ENCODE assay signal across 13 cellular contexts in the genomic region with DNA sequence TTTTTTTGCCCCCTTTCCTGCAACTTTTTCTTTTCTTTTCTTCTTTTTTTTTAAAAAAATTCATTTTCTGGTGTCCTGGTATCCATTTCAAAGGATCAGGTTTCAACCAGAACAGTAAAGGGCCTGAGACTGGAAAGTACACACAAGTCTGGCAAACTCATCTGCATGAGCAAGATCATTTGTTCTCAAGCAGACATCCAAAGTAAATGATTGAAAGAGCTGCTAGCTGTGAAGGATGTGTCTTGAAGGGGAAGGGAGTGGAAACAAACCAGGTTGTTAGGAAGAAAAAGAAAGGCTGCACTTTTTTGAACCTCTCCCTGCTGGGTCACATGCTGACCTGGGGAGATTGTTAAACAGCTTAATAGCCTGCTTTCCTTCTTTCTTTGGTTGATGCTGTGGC. TPM values are rescaled to one million over a fixed set of nuclear protein-coding genes. Genes with fewer than 3 reads are reported as not detected.
A peak's percentile ranks its signal among the peaks of the same experiment; 100 is the strongest.
DNase-seq lines count a peak whose midpoint lies in the region; FAIRE-seq and TF ChIP-seq lines count a peak whose summit lies in the region.
"Had no signal": no experiment of that assay in that cellular context is flagged by ENCODE, and none has a peak within 500 bp of the region (broad histone marks: within the 10 kb centered on the region; RNA-seq: fewer than 3 reads in every experiment).

No MANE protein-coding gene starts in this region.

- peak; percentile 94 for FAIRE-seq in RCC 7860 (lab: Jason Lieb, UNC)
- FAIRE-seq: GM12878 had no signal

- peaks cover 14% of the 10 kb centered on the region for H3K36me3 Mint-ChIP-seq in nephron progenitor cell (ENCODE audit: low read depth)

- H3K27me3 Mint-ChIP-seq in nephron progenitor cell (ENCODE audit: low read depth, poor library complexity) = no peaks in the 10 kb centered on the region

- no peak overlapping the region for H3K4me3 ChIP-seq in AG10803 (ENCODE audit: low read length)
- H3K4me3 ChIP-seq in fibroblast of the aortic adventitia (ENCODE audit: low read depth, low read length) = no peak overlapping the region
- H3K4me3 ChIP-seq: BLaER1, GM12878 had no signal

- H3K27ac Mint-ChIP-seq in nephron progenitor cell = peak overlapping the region; percentile 95
- H3K27ac Mint-ChIP-seq: activated CD4-positive, alpha-beta T cell treated with anti-CD3 and anti-CD28 coated beads, Interleukin-2, amount 10 ng/mL, durations not matched to agents 7 days and 5 days had no signal

- peaks cover 77% of the 10 kb centered on the region for H3K4me1 Mint-ChIP-seq in nephron progenitor cell

- TF ChIP-seq CTCF in AG10803 (conservative IDR thresholded peaks at IDR 0.05; ENCODE audit: low read length) = no peak
- TF ChIP-seq CTCF in fibroblast of the aortic adventitia (IDR thresholded peaks at IDR 0.05; ENCODE audit: insufficient read depth, low read length) = no peak
- TF ChIP-seq CTCF in nephron progenitor cell (IDR thresholded peaks at IDR 0.05) = no peak

- H3K4me3 Mint-ChIP-seq in nephron progenitor cell = peak overlapping the region; percentile 98
- H3K4me3 Mint-ChIP-seq: activated CD4-positive, alpha-beta T cell treated with anti-CD3 and anti-CD28 coated beads, Interleukin-2, amount 10 ng/mL, durations not matched to agents 7 days and 5 days had no signal

- DNase-seq in AG10803 (ENCODE audit: low read depth) (peak; percentile 34), RCC 7860 (ENCODE audit: low spot score) (peak; percentile 83), fibroblast of the aortic adventitia (ENCODE audit: low read depth) (peak; percentile 61), nephron progenitor cell (no peak), NCI-H774 (lab: John Stamatoyannopoulos, UW) (no peak), inferior parietal cortex (ENCODE audit: extremely low spot score) (no peak)
- no peak for DNase-seq in activated CD4-positive, CD25-positive, alpha-beta regulatory T cell (lab: John Stamatoyannopoulos, UW)
- no peak for DNase-seq in activated CD4-positive, alpha-beta T cell treated with anti-CD3 and anti-CD28 coated beads, Interleukin-2, amount 50 U/mL, for 4 hours
- DNase-seq: activated CD4-positive, alpha-beta T cell treated with anti-CD3 and anti-CD28 coated beads, Interleukin-2, amount 10 ng/mL, durations not matched to agents 7 days and 5 days; caudate nucleus; KBM-7 had no signal

- peaks cover under 1% of the 10 kb centered on the region for H3K9me3 Mint-ChIP-seq in nephron progenitor cell
- H3K9me3 Mint-ChIP-seq: activated CD4-positive, alpha-beta T cell treated with anti-CD3 and anti-CD28 coated beads, Interleukin-2, amount 10 ng/mL, durations not matched to agents 7 days and 5 days had no signal

RNA-seq across cellular contexts. Expression of a gene that starts 5.3 kb away (rescaled TPM):
- 158 and 169 TPM in 2 replicates for total RNA-seq in fibroblast of the aortic adventitia (ENCODE audit: low replicate concordance)
- total RNA-seq: activated CD4-positive, alpha-beta T cell treated with anti-CD3 and anti-CD28 coated beads, Interleukin-2, amount 10 ng/mL, durations not matched to agents 7 days and 5 days had no signal

Comparison
In these comparisons a context has a peak if more than half of its experiments do, and no peak if none do; other contexts are left out.
1. DNase-seq: peak in AG10803 (single experiment), RCC 7860 (single experiment) and fibroblast of the aortic adventitia (single experiment); none in nephron progenitor cell (single experiment), NCI-H774 (single experiment), inferior parietal cortex (single experiment), activated CD4-positive, CD25-positive, alpha-beta regulatory T cell (0 of 4) and activated CD4-positive, alpha-beta T cell treated with anti-CD3 and anti-CD28 coated beads, Interleukin-2, amount 50 U/mL, for 4 hours (0 of 2).